ENCODE assay signal across 21 cellular contexts in genomic region chr18:76391038-76391437, GRCh38.
DNase-seq lines count a peak whose midpoint lies in the region; ATAC-seq, FAIRE-seq and TF ChIP-seq lines count a peak whose summit lies in the region.
"Had no signal": no experiment of that assay in that cellular context is flagged by ENCODE, and none has a peak within 500 bp of the region (broad histone marks: within the 10 kb centered on the region; RNA-seq: fewer than 3 reads in every experiment).

No MANE protein-coding gene starts in this region.

- H3K4me1 ChIP-seq in Caco-2 (no peaks in the 10 kb centered on the region), GM23338 (ENCODE audit: insufficient read depth) (no peaks in the 10 kb centered on the region), HepG2 (ENCODE audit: insufficient read depth, low read length) (no peaks in the 10 kb centered on the region), HAP-1 (no peaks in the 10 kb centered on the region; the same call in 1 of the 2 replicates)

- no peaks in the 10 kb centered on the region for H3K27me3 Mint-ChIP-seq in Caco-2 (ENCODE audit: insufficient read depth, unreplicated experiment)
- H3K27me3 Mint-ChIP-seq in GM23338 (ENCODE audit: insufficient read depth, low read depth, poor library complexity) = peaks cover 9% of the 10 kb centered on the region

- CTCF ChIA-PET in Caco-2 (lab: Charles Lee) (no interaction called here), HepG2 (lab: Yijun Ruan, JAX; ENCODE audit: low intra/inter-chr PET ratio, low total read pairs) (no interaction called here)

- TF ChIP-seq EP300 in HepG2 (IDR thresholded peaks at IDR 0.05; ENCODE audit: low read depth in 2 of 2, low read length in 2 of 2) (no peak), HepG2 (CRISPR knock-in tag; IDR thresholded peaks at IDR 0.05; ENCODE audit: borderline replicate concordance) (no peak)

- no TSS peak for BruUV-seq in Caco-2 (replicated peaks; lab: Mats Ljungman, UMichigan)
- BruUV-seq in HepG2 (replicated peaks; lab: Mats Ljungman, UMichigan) = no TSS peak

- H3K27ac Mint-ChIP-seq in Caco-2 (ENCODE audit: unreplicated experiment) (peak overlapping the region; percentile 40), GM23338 (peak overlapping the region; percentile 30; the same call in 1 of the 2 replicates)
- no peak overlapping the region for H3K27ac Mint-ChIP-seq in stimulated activated effector memory CD8-positive, alpha-beta T cell treated with anti-CD3 and anti-CD28 coated beads, Interleukin-12 subunit alpha, Interleukin-12 subunit beta, amount 100 ng/mL, for 72 hours
- H3K27ac Mint-ChIP-seq: activated CD8-positive, alpha-beta T cell treated with anti-CD3 and anti-CD28 coated beads, Interleukin-2, amount 10 ng/mL, durations not matched to agents 7 days and 5 days; CD4-positive, CD25-positive, alpha-beta regulatory T cell had no signal

- no peaks in the 10 kb centered on the region for H3K36me3 ChIP-seq in Caco-2 (ENCODE audit: control insufficient read depth, insufficient read depth, low read length)
- no peaks in the 10 kb centered on the region for H3K36me3 ChIP-seq in GM23338 (ENCODE audit: insufficient read depth)
- H3K36me3 ChIP-seq in HepG2 (replicated peaks in 1 of 2; ENCODE audit: control insufficient read depth in 1 of 2, insufficient read depth in 2 of 2, low read length in 2 of 2) = peaks cover 4 to 23% of the 10 kb centered on the region in 2 experiments; a peak in 3 of 5 replicates
- H3K36me3 ChIP-seq in HAP-1 (replicated peaks) = no peaks in the 10 kb centered on the region
- H3K36me3 ChIP-seq: left ventricle myocardium inferior had no signal

- H3K4me3 Mint-ChIP-seq in Caco-2 (ENCODE audit: unreplicated experiment) = no peak overlapping the region
- no peak overlapping the region for H3K4me3 Mint-ChIP-seq in GM23338
- no peak overlapping the region for H3K4me3 Mint-ChIP-seq in stimulated activated effector memory CD8-positive, alpha-beta T cell treated with anti-CD3 and anti-CD28 coated beads, Interleukin-12 subunit alpha, Interleukin-12 subunit beta, amount 100 ng/mL, for 72 hours
- H3K4me3 Mint-ChIP-seq: activated CD8-positive, alpha-beta T cell treated with anti-CD3 and anti-CD28 coated beads, Interleukin-2, amount 10 ng/mL, durations not matched to agents 7 days and 5 days; CD4-positive, CD25-positive, alpha-beta regulatory T cell had no signal

- FAIRE-seq in HepG2 (lab: Jason Lieb, UNC) = no peak
- FAIRE-seq: GM12892 had no signal

- no peaks in the 10 kb centered on the region for H3F3A ChIP-seq in GM23338 (replicated peaks; ENCODE audit: low read depth)

- no peaks in the 10 kb centered on the region for H3K9me3 ChIP-seq in Caco-2
- no peaks in the 10 kb centered on the region for H3K9me3 ChIP-seq in HepG2 (ENCODE audit: low read length)
- no peaks in the 10 kb centered on the region for H3K9me3 ChIP-seq in HAP-1
- H3K9me3 ChIP-seq: left ventricle myocardium inferior had no signal

- H3K27me3 ChIP-seq in Caco-2 (replicated peaks; ENCODE audit: control insufficient read depth, insufficient read depth, low read length) (no peaks in the 10 kb centered on the region), GM23338 (ENCODE audit: insufficient read depth) (no peaks in the 10 kb centered on the region), HepG2 (ENCODE audit: control insufficient read depth in 1 of 2, insufficient read depth in 2 of 2, low read length in 2 of 2) (no peaks in the 10 kb centered on the region), HAP-1 (ENCODE audit: low read depth) (no peaks in the 10 kb centered on the region)

- no peak overlapping the region for H2AFZ ChIP-seq in GM23338
- no peak overlapping the region for H2AFZ ChIP-seq in HepG2 (ENCODE audit: low read length)

- no peaks in the 10 kb centered on the region for H3K9me3 Mint-ChIP-seq in Caco-2 (ENCODE audit: unreplicated experiment)
- peaks cover 27% of the 10 kb centered on the region for H3K9me3 Mint-ChIP-seq in GM23338
- no peaks in the 10 kb centered on the region for H3K9me3 Mint-ChIP-seq in stimulated activated effector memory CD8-positive, alpha-beta T cell treated with anti-CD3 and anti-CD28 coated beads, Interleukin-12 subunit alpha, Interleukin-12 subunit beta, amount 100 ng/mL, for 72 hours
- H3K9me3 Mint-ChIP-seq: CD4-positive, CD25-positive, alpha-beta regulatory T cell had no signal

- H3K9me2 ChIP-seq in GM23338 (ENCODE audit: insufficient read depth) = no peaks in the 10 kb centered on the region

- ATAC-seq in GM23338 (no peak), HepG2 (0 out of 3 replicates have a peak, but pooled peaks have one; percentile 15), HG02852 (IDR thresholded peaks at IDR 0.05; ENCODE audit: unreplicated experiment) (no peak)
- peak; percentile 40 for ATAC-seq in stimulated activated effector memory CD8-positive, alpha-beta T cell treated with anti-CD3 and anti-CD28 coated beads, Interleukin-12 subunit alpha, Interleukin-12 subunit beta, amount 100 ng/mL, for 72 hours
- ATAC-seq: activated CD8-positive, alpha-beta T cell treated with anti-CD3 and anti-CD28 coated beads, Interleukin-2, amount 10 ng/mL, durations not matched to agents 7 days and 5 days had no signal

- DNase-seq in Caco-2 = no peak
- DNase-seq in GM23338 (ENCODE audit: low spot score) = no peak
- no peak for DNase-seq in HepG2 (ENCODE audit: low spot score)
- no peak for DNase-seq in stimulated activated effector memory CD8-positive, alpha-beta T cell treated with anti-CD3 and anti-CD28 coated beads, Interleukin-12 subunit alpha, Interleukin-12 subunit beta, amount 100 ng/mL, for 72 hours (ENCODE audit: low spot score in 2 of 2)
- no peak for DNase-seq in HAP-1 (ENCODE audit: low spot score in 2 of 2)
- no peak for DNase-seq in OCI-M2 (lab: John Stamatoyannopoulos, UW; ENCODE audit: unreplicated experiment)
- DNase-seq: activated CD4-positive, alpha-beta T cell treated with anti-CD3 and anti-CD28 coated beads for 1 hour; activated CD8-positive, alpha-beta T cell treated with anti-CD3 and anti-CD28 coated beads, Interleukin-2, amount 10 ng/mL, durations not matched to agents 7 days and 5 days; CD4-positive, CD25-positive, alpha-beta regulatory T cell; H7; left ventricle myocardium inferior; mesendoderm; NCI-H1436 treated with DMSO at 0.1 percent for 48 hours; NCI-H345; NCI-H82; retina; stimulated activated CD4-positive, alpha-beta T cell treated with anti-CD3 and anti-CD28 coated beads, Interleukin-2, amount 100 ng/mL, for 24 hours; trophoblast cell had no signal

- TF ChIP-seq RAD21 in HepG2 (CRISPR knock-in tag; IDR thresholded peaks at IDR 0.05) = no peak

- TF ChIP-seq POLR2A in HepG2 (IDR thresholded peaks at IDR 0.05; ENCODE audit: insufficient read depth in 1 of 2, low read depth in 2 of 2, low read length in 2 of 2) = no peak

- H3K79me2 ChIP-seq in GM23338 (replicated peaks; ENCODE audit: insufficient read depth) (peaks cover 3% of the 10 kb centered on the region; the same call in 1 of the 2 replicates), HepG2 (ENCODE audit: insufficient read depth, low read length) (peaks cover 60% of the 10 kb centered on the region)

- H3K4me2 ChIP-seq in GM23338 = no peak overlapping the region
- no peak overlapping the region for H3K4me2 ChIP-seq in HepG2 (ENCODE audit: low read depth, low read length)
- H3K4me2 ChIP-seq: smooth muscle cell had no signal

- no peaks in the 10 kb centered on the region for H4K20me1 ChIP-seq in GM23338 (replicated peaks; ENCODE audit: insufficient read depth)
- H4K20me1 ChIP-seq in HepG2 (ENCODE audit: insufficient read depth, low read length) = peaks cover 62% of the 10 kb centered on the region

- in situ Hi-C loops in HepG2 (cut with HindIII; ENCODE audit: extremely low pct_ligation_motif_present, low pct_unique_long_range_greater_than_20kb) (no loop called here), HAP-1 (cut with MboI; ENCODE audit: low sequenced_read_pairs) (no loop called here)

- H3K27ac ChIP-seq in GM23338 (ENCODE audit: low read depth) (no peak overlapping the region), HepG2 (ENCODE audit: extremely low read length, insufficient read depth, low read length) (no peak overlapping the region)
- H3K27ac ChIP-seq: left ventricle myocardium inferior had no signal

- 95% methylated on average over 9 of the region's 9 CpGs for WGBS in HepG2 (ENCODE audit: low lambda C conversion rate)

- intact Hi-C loops in Caco-2 (cut with micrococcal nuclease; ENCODE audit: unreplicated experiment) = no loop called here
- intact Hi-C loops in HepG2 (cut with micrococcal nuclease; ENCODE audit: unreplicated experiment) = no loop called here

- no peak overlapping the region for H3K4me3 ChIP-seq in Caco-2 (ENCODE audit: low read depth, low read length)
- H3K4me3 ChIP-seq in GM23338 = no peak overlapping the region
- H3K4me3 ChIP-seq in HepG2 (replicated peaks in 1 of 3; ENCODE audit: insufficient read depth in 1 of 3, low read depth in 2 of 3, low read length in 3 of 3) = no peak overlapping the region
- H3K4me3 ChIP-seq in HAP-1 = no peak overlapping the region
- H3K4me3 ChIP-seq: left ventricle myocardium inferior, smooth muscle cell had no signal

- TF ChIP-seq CTCF in Caco-2 (IDR thresholded peaks at IDR 0.05; ENCODE audit: insufficient read depth in 1 of 2, low read depth in 1 of 2, low read length in 1 of 2, severe bottlenecking in 1 of 2, unreplicated experiment in 1 of 2) (no peak), GM23338 (conservative IDR thresholded peaks at IDR 0.05; ENCODE audit: low read depth in 2 of 2) (no peak), HepG2 (CRISPR knock-in tag; IDR thresholded peaks at IDR 0.05) (no peak)

- POLR2A ChIA-PET in Caco-2 (lab: Charles Lee) = no interaction called here
- POLR2A ChIA-PET in HepG2 (lab: Yijun Ruan, JAX) = no interaction called here

- H3K9ac ChIP-seq in HepG2 (ENCODE audit: insufficient read depth, low read depth, low read length) = no peak overlapping the region

- H3K36me3 Mint-ChIP-seq in Caco-2 (ENCODE audit: insufficient read depth, unreplicated experiment) = peaks cover 21% of the 10 kb centered on the region
- peaks cover 28% of the 10 kb centered on the region for H3K36me3 Mint-ChIP-seq in GM23338 (ENCODE audit: low read depth)
- no peaks in the 10 kb centered on the region for H3K36me3 Mint-ChIP-seq in stimulated activated effector memory CD8-positive, alpha-beta T cell treated with anti-CD3 and anti-CD28 coated beads, Interleukin-12 subunit alpha, Interleukin-12 subunit beta, amount 100 ng/mL, for 72 hours
- H3K36me3 Mint-ChIP-seq: CD4-positive, CD25-positive, alpha-beta regulatory T cell had no signal

- no peaks in the 10 kb centered on the region for H3K4me1 Mint-ChIP-seq in Caco-2 (ENCODE audit: low read depth, unreplicated experiment)
- peaks cover 12% of the 10 kb centered on the region for H3K4me1 Mint-ChIP-seq in GM23338
- peaks cover 48% of the 10 kb centered on the region for H3K4me1 Mint-ChIP-seq in stimulated activated effector memory CD8-positive, alpha-beta T cell treated with anti-CD3 and anti-CD28 coated beads, Interleukin-12 subunit alpha, Interleukin-12 subunit beta, amount 100 ng/mL, for 72 hours

TF ChIP-seq in GM23338, 12 proteins besides CTCF, POLR2A, EP300 and RAD21 (continues in another document):
- no peak for TF ChIP-seq EZH2 (IDR thresholded peaks at IDR 0.05; ENCODE audit: low read depth, unreplicated experiment)
- TF ChIP-seq EZH2phosphoT487 (IDR thresholded peaks at IDR 0.05; ENCODE audit: unreplicated experiment) = no peak

TF ChIP-seq in HepG2, 621 proteins besides CTCF, POLR2A, EP300 and RAD21 (continues in another document):
- TF ChIP-seq ZNF672 (CRISPR knock-in tag; IDR thresholded peaks at IDR 0.05) (no peak), ZNF772 (CRISPR knock-in tag; IDR thresholded peaks at IDR 0.05) (no peak)

Comparison
In these comparisons a context has a peak if more than half of its experiments do, and no peak if none do; other contexts are left out.
1. ATAC-seq: peak in HepG2 (single experiment) and stimulated activated effector memory CD8-positive, alpha-beta T cell treated with anti-CD3 and anti-CD28 coated beads, Interleukin-12 subunit alpha, Interleukin-12 subunit beta, amount 100 ng/mL, for 72 hours (single experiment); none in GM23338 (single experiment) and HG02852 (single experiment).